In genomic region chr3:17841190-17841828, GRCh38 we compare ENCODE assay signal across 8 cellular contexts.
A peak's percentile ranks its signal among the peaks of the same experiment; 100 is the strongest.
DNase-seq lines count a peak whose midpoint lies in the region; ATAC-seq and TF ChIP-seq lines count a peak whose summit lies in the region.

No MANE protein-coding gene starts in this region.

- no peak overlapping the region for H3K27ac Mint-ChIP-seq in activated naive CD4-positive, alpha-beta T cell treated with anti-CD3 and anti-CD28 coated beads for 36 hours

- no peaks in the 10 kb centered on the region for H3K9me3 Mint-ChIP-seq in activated naive CD4-positive, alpha-beta T cell treated with anti-CD3 and anti-CD28 coated beads for 36 hours

- no peaks in the 10 kb centered on the region for H3K27me3 Mint-ChIP-seq in activated naive CD4-positive, alpha-beta T cell treated with anti-CD3 and anti-CD28 coated beads for 36 hours (ENCODE audit: low read depth)

- no peak overlapping the region for H3K4me3 Mint-ChIP-seq in activated naive CD4-positive, alpha-beta T cell treated with anti-CD3 and anti-CD28 coated beads for 36 hours

- ATAC-seq in GM21619 (IDR thresholded peaks at IDR 0.05; ENCODE audit: unreplicated experiment) (peak; percentile 90), SK-N-SH treated with all-trans-retinoic acid at 6 μM for 48 hours (peak; percentile 99), Right ventricle myocardium superior (ENCODE audit: poor library complexity) (peak; percentile 94)

- CTCF ChIA-PET in activated naive CD4-positive, alpha-beta T cell treated with anti-CD3 and anti-CD28 coated beads for 36 hours (lab: Charles Lee), result interaction anchor here (0.6 to 2.4 kb wide), 55 partner anchors 10 to 1275 kb away, joined by 3 to 19 read pairs (median 4); partner anchors contain the start of gene TBC1D5

- no peaks in the 10 kb centered on the region for H3K4me1 Mint-ChIP-seq in activated naive CD4-positive, alpha-beta T cell treated with anti-CD3 and anti-CD28 coated beads for 36 hours (ENCODE audit: low read depth)

- intact Hi-C loops in activated naive CD4-positive, alpha-beta T cell treated with anti-CD3 and anti-CD28 coated beads for 36 hours (cut with micrococcal nuclease), result loop anchor here (1.0 to 5.0 kb wide), 6 partner anchors 196 to 1241 kb away; no protein-coding TSS in a partner anchor
- intact Hi-C loops in Right ventricle myocardium superior (cut with DNase I), result loop anchor here (2.0 to 5.0 kb wide), 2 partner anchors 411 to 579 kb away; no protein-coding TSS in a partner anchor

- TF ChIP-seq EP300 in Ishikawa (IDR thresholded peaks at IDR 0.05; ENCODE audit: borderline replicate concordance), result no peak

- TF ChIP-seq RAD21 in Ishikawa (IDR thresholded peaks at IDR 0.05; ENCODE audit: low read depth), result peak; percentile 98

- DNase-seq in ELF-1 (ENCODE audit: low read depth, low spot score), result peak; percentile 92
- DNase-seq in activated naive CD4-positive, alpha-beta T cell treated with anti-CD3 and anti-CD28 coated beads for 36 hours, result peak; percentile 84
- DNase-seq in Right ventricle myocardium superior, result peak; percentile 79
- DNase-seq in pulmonary artery endothelial cell (ENCODE audit: low read depth, low spot score), result peak; percentile 4
- no peak for DNase-seq in GF-D8 (lab: John Stamatoyannopoulos, UW)

- no peaks in the 10 kb centered on the region for H3K36me3 Mint-ChIP-seq in activated naive CD4-positive, alpha-beta T cell treated with anti-CD3 and anti-CD28 coated beads for 36 hours (ENCODE audit: low read depth)

TF ChIP-seq in Ishikawa, 13 proteins besides CTCF, POLR2A, EP300 and RAD21:
- TF ChIP-seq EGR1 (IDR thresholded peaks at IDR 0.05) (peak; percentile 19; the same call in 1 of the 2 replicates), CEBPB (IDR thresholded peaks at IDR 0.05) (no peak)
- TF ChIP-seq, protein P1, sequence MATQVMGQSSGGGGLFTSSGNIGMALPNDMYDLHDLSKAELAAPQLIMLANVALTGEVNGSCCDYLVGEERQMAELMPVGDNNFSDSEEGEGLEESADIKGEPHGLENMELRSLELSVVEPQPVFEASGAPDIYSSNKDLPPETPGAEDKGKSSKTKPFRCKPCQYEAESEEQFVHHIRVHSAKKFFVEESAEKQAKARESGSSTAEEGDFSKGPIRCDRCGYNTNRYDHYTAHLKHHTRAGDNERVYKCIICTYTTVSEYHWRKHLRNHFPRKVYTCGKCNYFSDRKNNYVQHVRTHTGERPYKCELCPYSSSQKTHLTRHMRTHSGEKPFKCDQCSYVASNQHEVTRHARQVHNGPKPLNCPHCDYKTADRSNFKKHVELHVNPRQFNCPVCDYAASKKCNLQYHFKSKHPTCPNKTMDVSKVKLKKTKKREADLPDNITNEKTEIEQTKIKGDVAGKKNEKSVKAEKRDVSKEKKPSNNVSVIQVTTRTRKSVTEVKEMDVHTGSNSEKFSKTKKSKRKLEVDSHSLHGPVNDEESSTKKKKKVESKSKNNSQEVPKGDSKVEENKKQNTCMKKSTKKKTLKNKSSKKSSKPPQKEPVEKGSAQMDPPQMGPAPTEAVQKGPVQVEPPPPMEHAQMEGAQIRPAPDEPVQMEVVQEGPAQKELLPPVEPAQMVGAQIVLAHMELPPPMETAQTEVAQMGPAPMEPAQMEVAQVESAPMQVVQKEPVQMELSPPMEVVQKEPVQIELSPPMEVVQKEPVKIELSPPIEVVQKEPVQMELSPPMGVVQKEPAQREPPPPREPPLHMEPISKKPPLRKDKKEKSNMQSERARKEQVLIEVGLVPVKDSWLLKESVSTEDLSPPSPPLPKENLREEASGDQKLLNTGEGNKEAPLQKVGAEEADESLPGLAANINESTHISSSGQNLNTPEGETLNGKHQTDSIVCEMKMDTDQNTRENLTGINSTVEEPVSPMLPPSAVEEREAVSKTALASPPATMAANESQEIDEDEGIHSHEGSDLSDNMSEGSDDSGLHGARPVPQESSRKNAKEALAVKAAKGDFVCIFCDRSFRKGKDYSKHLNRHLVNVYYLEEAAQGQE (IDR thresholded peaks at IDR 0.05; ENCODE audit: low read depth), result no peak

TF ChIP-seq in SK-N-SH treated with all-trans-retinoic acid at 6 μM for 48 hours, 23 proteins besides CTCF, POLR2A, EP300 and RAD21:
- TF ChIP-seq TOX (CRISPR knock-in tag; IDR thresholded peaks at IDR 0.05; ENCODE audit: borderline replicate concordance) (no peak), RARB (CRISPR knock-in tag; IDR thresholded peaks at IDR 0.05) (no peak), ZNF565 (CRISPR knock-in tag; conservative IDR thresholded peaks at IDR 0.05; ENCODE audit: low read depth) (no peak), BACH2 (CRISPR knock-in tag; IDR thresholded peaks at IDR 0.05; ENCODE audit: borderline replicate concordance) (no peak), CSDC2 (CRISPR knock-in tag; IDR thresholded peaks at IDR 0.05) (no peak), ZFP30 (CRISPR knock-in tag; IDR thresholded peaks at IDR 0.05) (no peak), SNAI2 (CRISPR knock-in tag; IDR thresholded peaks at IDR 0.05) (no peak), CREB5 (CRISPR knock-in tag; IDR thresholded peaks at IDR 0.05; ENCODE audit: low read depth) (no peak), ISL1 (CRISPR knock-in tag; IDR thresholded peaks at IDR 0.05) (no peak)
- TF ChIP-seq, protein P2, sequence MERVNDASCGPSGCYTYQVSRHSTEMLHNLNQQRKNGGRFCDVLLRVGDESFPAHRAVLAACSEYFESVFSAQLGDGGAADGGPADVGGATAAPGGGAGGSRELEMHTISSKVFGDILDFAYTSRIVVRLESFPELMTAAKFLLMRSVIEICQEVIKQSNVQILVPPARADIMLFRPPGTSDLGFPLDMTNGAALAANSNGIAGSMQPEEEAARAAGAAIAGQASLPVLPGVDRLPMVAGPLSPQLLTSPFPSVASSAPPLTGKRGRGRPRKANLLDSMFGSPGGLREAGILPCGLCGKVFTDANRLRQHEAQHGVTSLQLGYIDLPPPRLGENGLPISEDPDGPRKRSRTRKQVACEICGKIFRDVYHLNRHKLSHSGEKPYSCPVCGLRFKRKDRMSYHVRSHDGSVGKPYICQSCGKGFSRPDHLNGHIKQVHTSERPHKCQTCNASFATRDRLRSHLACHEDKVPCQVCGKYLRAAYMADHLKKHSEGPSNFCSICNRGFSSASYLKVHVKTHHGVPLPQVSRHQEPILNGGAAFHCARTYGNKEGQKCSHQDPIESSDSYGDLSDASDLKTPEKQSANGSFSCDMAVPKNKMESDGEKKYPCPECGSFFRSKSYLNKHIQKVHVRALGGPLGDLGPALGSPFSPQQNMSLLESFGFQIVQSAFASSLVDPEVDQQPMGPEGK (CRISPR knock-in tag; IDR thresholded peaks at IDR 0.05; ENCODE audit: borderline replicate concordance), result no peak
- TF ChIP-seq, protein P3, sequence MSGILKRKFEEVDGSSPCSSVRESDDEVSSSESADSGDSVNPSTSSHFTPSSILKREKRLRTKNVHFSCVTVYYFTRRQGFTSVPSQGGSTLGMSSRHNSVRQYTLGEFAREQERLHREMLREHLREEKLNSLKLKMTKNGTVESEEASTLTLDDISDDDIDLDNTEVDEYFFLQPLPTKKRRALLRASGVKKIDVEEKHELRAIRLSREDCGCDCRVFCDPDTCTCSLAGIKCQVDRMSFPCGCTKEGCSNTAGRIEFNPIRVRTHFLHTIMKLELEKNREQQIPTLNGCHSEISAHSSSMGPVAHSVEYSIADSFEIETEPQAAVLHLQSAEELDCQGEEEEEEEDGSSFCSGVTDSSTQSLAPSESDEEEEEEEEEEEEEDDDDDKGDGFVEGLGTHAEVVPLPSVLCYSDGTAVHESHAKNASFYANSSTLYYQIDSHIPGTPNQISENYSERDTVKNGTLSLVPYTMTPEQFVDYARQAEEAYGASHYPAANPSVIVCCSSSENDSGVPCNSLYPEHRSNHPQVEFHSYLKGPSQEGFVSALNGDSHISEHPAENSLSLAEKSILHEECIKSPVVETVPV (CRISPR knock-in tag; IDR thresholded peaks at IDR 0.05), result no peak
